Comparison of ENCODE assay signal across 1 cellular context in the genomic region with DNA sequence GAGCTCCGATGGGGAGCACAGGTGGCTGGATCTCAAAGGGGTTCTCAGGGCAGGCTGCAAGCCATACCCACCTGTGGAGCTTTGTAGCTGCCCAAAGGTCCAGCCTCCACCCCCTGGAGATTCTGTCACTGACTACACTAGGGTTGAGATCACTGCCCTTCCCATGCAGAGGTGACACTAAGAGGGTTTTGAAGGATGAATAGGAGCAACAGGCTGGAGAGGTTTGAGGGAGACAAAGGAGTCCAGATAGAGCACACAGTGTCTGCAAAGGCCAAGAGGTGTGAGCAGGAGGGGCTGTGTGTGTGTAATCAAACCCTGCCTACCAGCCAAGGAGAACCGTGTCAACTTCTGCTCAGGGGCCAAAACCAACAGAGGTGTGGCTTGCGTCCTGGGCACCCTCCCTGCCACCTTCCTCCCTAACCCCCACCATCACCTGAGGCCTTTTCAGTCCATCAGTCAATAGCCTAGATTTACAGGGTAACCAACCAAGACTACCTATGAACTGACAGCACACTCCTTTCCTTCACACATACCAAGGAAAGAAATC.
TF ChIP-seq lines count a peak whose summit lies in the region.

No MANE protein-coding gene starts in this region.

TF ChIP-seq in H1, 55 proteins besides CTCF, POLR2A, EP300 and RAD21:
- no peak for TF ChIP-seq CBX8 (IDR thresholded peaks at IDR 0.05; ENCODE audit: borderline replicate concordance, low read depth, low read length)
- no peak for TF ChIP-seq ATF3 (IDR thresholded peaks at IDR 0.05; ENCODE audit: insufficient read depth, low read depth, low read length)
- no peak for TF ChIP-seq JUN (IDR thresholded peaks at IDR 0.05; ENCODE audit: low read depth, low read length)
- no peak for TF ChIP-seq SP2 (IDR thresholded peaks at IDR 0.05; ENCODE audit: low read length)
- TF ChIP-seq SRF (IDR thresholded peaks at IDR 0.05; ENCODE audit: low read depth, low read length) = no peak
- TF ChIP-seq EZH2 (IDR thresholded peaks at IDR 0.05; ENCODE audit: low read depth, low read length, severe bottlenecking) = no peak
- TF ChIP-seq USF2 (IDR thresholded peaks at IDR 0.05; ENCODE audit: low read length) = no peak
- no peak for TF ChIP-seq TAF7 (optimal IDR thresholded peaks at IDR 0.05; ENCODE audit: borderline replicate concordance, low read depth, low read length)
- no peak for TF ChIP-seq TAF1 (IDR thresholded peaks at IDR 0.05; ENCODE audit: low read depth, low read length)
- no peak for TF ChIP-seq TBP (IDR thresholded peaks at IDR 0.05; ENCODE audit: low read depth, low read length)
- no peak for TF ChIP-seq BRCA1 (IDR thresholded peaks at IDR 0.05; ENCODE audit: low read depth, low read length)
- TF ChIP-seq SIN3A (conservative IDR thresholded peaks at IDR 0.05 in 1 of 2, IDR thresholded peaks at IDR 0.05 in 1 of 2; ENCODE audit: low read depth in 1 of 2, low read length in 2 of 2) = no peak
- TF ChIP-seq SP4 (IDR thresholded peaks at IDR 0.05; ENCODE audit: low read length) = no peak
- no peak for TF ChIP-seq KDM5A (IDR thresholded peaks at IDR 0.05; ENCODE audit: low read length)
- TF ChIP-seq YY1 (IDR thresholded peaks at IDR 0.05; ENCODE audit: low read depth, low read length) = no peak
- no peak for TF ChIP-seq FOSL1 (IDR thresholded peaks at IDR 0.05; ENCODE audit: insufficient read depth, low read depth, low read length)
- no peak for TF ChIP-seq RXRA (IDR thresholded peaks at IDR 0.05; ENCODE audit: insufficient read depth, low read depth, low read length)
- no peak for TF ChIP-seq KDM4A (IDR thresholded peaks at IDR 0.05; ENCODE audit: low read depth, low read length, severe bottlenecking)
- no peak for TF ChIP-seq CHD1 (IDR thresholded peaks at IDR 0.05; ENCODE audit: low read depth, low read length)
TF ChIP-seq in H1: peak in this region for 0.
